In the genomic region with DNA sequence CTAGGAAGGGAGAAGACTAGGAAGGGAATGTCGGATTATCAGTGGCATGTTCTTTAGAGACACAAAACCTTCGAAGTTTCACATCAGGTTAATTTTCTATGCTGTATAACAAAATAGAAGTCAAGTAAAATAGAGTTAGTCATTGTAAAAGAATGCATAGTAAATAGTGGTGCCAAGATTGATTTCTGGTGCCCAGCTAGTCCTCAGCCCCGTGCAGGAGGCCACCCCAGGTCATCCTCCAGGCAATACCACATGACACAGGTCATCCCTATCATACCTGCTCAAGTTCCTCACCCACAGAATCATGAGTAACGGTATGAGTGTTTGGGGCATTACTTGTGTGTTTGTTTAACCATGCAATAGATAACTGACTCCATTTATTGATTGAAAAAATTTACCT, we compare ENCODE assay signal across 21 cellular contexts.
DNase-seq lines count a peak whose midpoint lies in the region; ATAC-seq, FAIRE-seq and TF ChIP-seq lines count a peak whose summit lies in the region.
"Had no signal": no experiment of that assay in that cellular context is flagged by ENCODE, and none has a peak within 500 bp of the region (broad histone marks: within the 10 kb centered on the region; RNA-seq: fewer than 3 reads in every experiment).

No MANE protein-coding gene starts in this region.

- DNase-seq in HT1080 (ENCODE audit: low read depth) (peak; percentile 39), RWPE1 (ENCODE audit: low spot score) (peak; percentile 13), endothelial cell of umbilical vein (ENCODE audit: low read depth, low spot score) (peak; percentile 73), urothelium cell line (ENCODE audit: low spot score) (peak; percentile 13), osteoblast (ENCODE audit: insufficient read length, low spot score, missing footprints) (no peak), Right ventricle myocardium inferior (ENCODE audit: missing footprints) (no peak)
- no peak for DNase-seq in effector memory CD4-positive, alpha-beta T cell
- DNase-seq: 8988T; Caco-2; CD4-positive, CD25-positive, alpha-beta regulatory T cell; CD8-positive, alpha-beta T cell; DMS153; DND-41; GOT3; HFFc6 had no signal

- H3K79me2 ChIP-seq in endothelial cell of umbilical vein (ENCODE audit: control insufficient read depth, insufficient read depth, low read length) (no peaks in the 10 kb centered on the region), osteoblast (ENCODE audit: insufficient read depth, low read length) (no peaks in the 10 kb centered on the region)

- dilution Hi-C loops in endothelial cell of umbilical vein (cut with MboI; ENCODE audit: extremely low pct_ligation_motif_present, low sequenced_read_pairs) = no loop called here

- no peaks in the 10 kb centered on the region for H3K36me3 ChIP-seq in endothelial cell of umbilical vein (ENCODE audit: control insufficient read depth in 2 of 2, extremely low read depth in 1 of 2, insufficient read depth in 2 of 2, low read length in 2 of 2)
- no peaks in the 10 kb centered on the region for H3K36me3 ChIP-seq in effector memory CD4-positive, alpha-beta T cell (ENCODE audit: control insufficient read depth, insufficient read depth, low read length)
- H3K36me3 ChIP-seq in osteoblast (ENCODE audit: insufficient read depth, low read length) = no peaks in the 10 kb centered on the region
- H3K36me3 ChIP-seq: BLaER1, HAP-1 had no signal

- H3K27ac ChIP-seq in RWPE1 (no peak overlapping the region), endothelial cell of umbilical vein (ENCODE audit: insufficient read depth, low read depth, low read length) (peak overlapping the region; percentile 32), osteoblast (ENCODE audit: low read depth, low read length) (no peak overlapping the region)
- H3K27ac ChIP-seq in effector memory CD4-positive, alpha-beta T cell (ENCODE audit: insufficient read depth, low read length, poor library complexity, severe bottlenecking) = no peak overlapping the region
- H3K27ac ChIP-seq: BLaER1, C4-2B had no signal

- no peak overlapping the region for H3K9ac ChIP-seq in endothelial cell of umbilical vein (replicated peaks; ENCODE audit: extremely low read depth, insufficient read depth, low read length)
- H3K9ac ChIP-seq: BLaER1 had no signal

- CTCF ChIA-PET in RWPE1 (lab: Yijun Ruan, JAX) = interaction anchor here (0.7 to 1.2 kb wide), 2 partner anchors 45 to 228 kb away, joined by 3 to 5 read pairs; no protein-coding TSS in a partner anchor
- CTCF ChIA-PET in endothelial cell of umbilical vein (lab: Charles Lee) = interaction anchor here (0.7 to 1.5 kb wide), 4 partner anchors 9 to 228 kb away, joined by 3 to 10 read pairs (median 5); no protein-coding TSS in a partner anchor

- FAIRE-seq in endothelial cell of umbilical vein (lab: Jason Lieb, UNC) = peak; percentile 66
- no peak for FAIRE-seq in urothelium cell line (lab: Jason Lieb, UNC)
- FAIRE-seq: G401.6, GM12892, H54 had no signal

- H3K9me1 ChIP-seq in endothelial cell of umbilical vein (replicated peaks; ENCODE audit: control insufficient read depth, extremely low read depth, insufficient read depth, low read length) = no peaks in the 10 kb centered on the region

- H3K27me3 ChIP-seq in endothelial cell of umbilical vein (ENCODE audit: control insufficient read depth in 2 of 2, insufficient read depth in 2 of 2, low read length in 2 of 2) (no peaks in the 10 kb centered on the region), osteoblast (ENCODE audit: insufficient read depth, low read length) (no peaks in the 10 kb centered on the region)
- H3K27me3 ChIP-seq in effector memory CD4-positive, alpha-beta T cell (replicated peaks; ENCODE audit: control insufficient read depth, insufficient read depth, low read length, poor library complexity, severe bottlenecking) = no peaks in the 10 kb centered on the region
- H3K27me3 ChIP-seq: BLaER1 had no signal

- H3K4me1 ChIP-seq in endothelial cell of umbilical vein (ENCODE audit: control insufficient read depth, extremely low read depth, insufficient read depth, low read length) (peaks cover 9% of the 10 kb centered on the region), osteoblast (ENCODE audit: insufficient read depth, low read length) (no peaks in the 10 kb centered on the region)
- H3K4me1 ChIP-seq in effector memory CD4-positive, alpha-beta T cell (ENCODE audit: control insufficient read depth, insufficient read depth, low read length, poor library complexity, severe bottlenecking) = no peaks in the 10 kb centered on the region
- H3K4me1 ChIP-seq: BLaER1, Caco-2, HAP-1 had no signal

- no peaks in the 10 kb centered on the region for H4K20me1 ChIP-seq in endothelial cell of umbilical vein (replicated peaks; ENCODE audit: control insufficient read depth, extremely low read depth, insufficient read depth, low read length)
- no peaks in the 10 kb centered on the region for H4K20me1 ChIP-seq in osteoblast (ENCODE audit: insufficient read depth, low read length)
- H4K20me1 ChIP-seq: BLaER1 had no signal

- H2AFZ ChIP-seq in endothelial cell of umbilical vein (ENCODE audit: low read depth, low read length) = peak overlapping the region; percentile 34
- no peak overlapping the region for H2AFZ ChIP-seq in osteoblast (ENCODE audit: low read length)

- H3K4me3 ChIP-seq in endothelial cell of umbilical vein (replicated peaks in 1 of 3; ENCODE audit: insufficient read depth in 1 of 3, low read depth in 1 of 3, low read length in 3 of 3) (no peak overlapping the region), osteoblast (ENCODE audit: insufficient read depth, low read length) (no peak overlapping the region)
- no peak overlapping the region for H3K4me3 ChIP-seq in effector memory CD4-positive, alpha-beta T cell (ENCODE audit: insufficient read depth, low read depth, low read length, poor library complexity, severe bottlenecking)
- H3K4me3 ChIP-seq: BLaER1, HAP-1 had no signal

- POLR2A ChIA-PET in RWPE1 (lab: Yijun Ruan, JAX; ENCODE audit: low non-redundant PET) (no interaction called here), endothelial cell of umbilical vein (lab: Charles Lee) (interaction anchor here (1.3 kb wide), 1 partner anchor 9 kb away, joined by 4 read pairs; no protein-coding TSS in a partner anchor)

- H3K9me3 ChIP-seq in endothelial cell of umbilical vein (replicated peaks; ENCODE audit: control insufficient read depth, insufficient read depth, low read length) = no peaks in the 10 kb centered on the region
- no peaks in the 10 kb centered on the region for H3K9me3 ChIP-seq in effector memory CD4-positive, alpha-beta T cell (ENCODE audit: control insufficient read depth, low read length)
- H3K9me3 ChIP-seq in osteoblast (ENCODE audit: low read depth, low read length) = no peaks in the 10 kb centered on the region
- H3K9me3 ChIP-seq: BLaER1, Caco-2, HAP-1 had no signal

- TF ChIP-seq CTCF in RWPE1 (conservative IDR thresholded peaks at IDR 0.05; ENCODE audit: low read depth) (no peak), endothelial cell of umbilical vein (IDR thresholded peaks at IDR 0.05; ENCODE audit: extremely low read depth in 1 of 2, insufficient read depth in 1 of 2, low read depth in 1 of 2, low read length in 2 of 2) (no peak), osteoblast (IDR thresholded peaks at IDR 0.05; ENCODE audit: extremely low read depth, low read depth, low read length) (no peak)

- ATAC-seq in Right ventricle myocardium inferior = no peak
- ATAC-seq: CD8-positive, alpha-beta T cell had no signal

- H3K4me2 ChIP-seq in endothelial cell of umbilical vein (ENCODE audit: insufficient read depth, low read length) = peak overlapping the region; percentile 59
- H3K4me2 ChIP-seq in osteoblast (ENCODE audit: insufficient read depth, low read length) = no peak overlapping the region
- H3K4me2 ChIP-seq: BLaER1 had no signal

- no peak for TF ChIP-seq POLR2A in endothelial cell of umbilical vein (IDR thresholded peaks at IDR 0.05; ENCODE audit: low read depth, low read length)

- no TSS peak for BruUV-seq in endothelial cell of umbilical vein (replicated peaks; lab: Mats Ljungman, UMichigan)

- intact Hi-C loops in endothelial cell of umbilical vein (cut with micrococcal nuclease) (loop anchor here (1.0 to 5.0 kb wide), 2 partner anchors 228 to 429 kb away; no protein-coding TSS in a partner anchor), Right ventricle myocardium inferior (cut with DNase I) (no loop called here)

TF ChIP-seq in endothelial cell of umbilical vein, 7 proteins besides CTCF, POLR2A, EP300 and RAD21:
- TF ChIP-seq POLR2AphosphoS5 (IDR thresholded peaks at IDR 0.05; ENCODE audit: insufficient read depth, low read depth, low read length) (no peak), EZH2 (IDR thresholded peaks at IDR 0.05; ENCODE audit: borderline replicate concordance, low read depth, low read length, severe bottlenecking) (no peak), JUN (IDR thresholded peaks at IDR 0.05; ENCODE audit: borderline replicate concordance, insufficient read depth, insufficient read length, low read depth) (peak; percentile 43), FOS (IDR thresholded peaks at IDR 0.05; ENCODE audit: borderline replicate concordance, insufficient read depth, low read length) (peak; percentile 46), GATA2 (IDR thresholded peaks at IDR 0.05; ENCODE audit: insufficient read depth, insufficient read length, low read depth, low read length) (peak; percentile 82), MYC (IDR thresholded peaks at IDR 0.05; ENCODE audit: low read depth, low read length) (no peak)
- TF ChIP-seq, protein P1, sequence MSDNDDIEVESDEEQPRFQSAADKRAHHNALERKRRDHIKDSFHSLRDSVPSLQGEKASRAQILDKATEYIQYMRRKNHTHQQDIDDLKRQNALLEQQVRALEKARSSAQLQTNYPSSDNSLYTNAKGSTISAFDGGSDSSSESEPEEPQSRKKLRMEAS (IDR thresholded peaks at IDR 0.05; ENCODE audit: insufficient read depth, insufficient read length) = no peak

Comparison
In these comparisons a context has a peak if more than half of its experiments do, and no peak if none do; other contexts are left out.
1. DNase-seq: peak in HT1080 (single experiment), RWPE1 (single experiment), endothelial cell of umbilical vein (single experiment) and urothelium cell line (single experiment); none in effector memory CD4-positive, alpha-beta T cell (0 of 3), osteoblast (single experiment) and Right ventricle myocardium inferior (single experiment).